In the genomic region with DNA sequence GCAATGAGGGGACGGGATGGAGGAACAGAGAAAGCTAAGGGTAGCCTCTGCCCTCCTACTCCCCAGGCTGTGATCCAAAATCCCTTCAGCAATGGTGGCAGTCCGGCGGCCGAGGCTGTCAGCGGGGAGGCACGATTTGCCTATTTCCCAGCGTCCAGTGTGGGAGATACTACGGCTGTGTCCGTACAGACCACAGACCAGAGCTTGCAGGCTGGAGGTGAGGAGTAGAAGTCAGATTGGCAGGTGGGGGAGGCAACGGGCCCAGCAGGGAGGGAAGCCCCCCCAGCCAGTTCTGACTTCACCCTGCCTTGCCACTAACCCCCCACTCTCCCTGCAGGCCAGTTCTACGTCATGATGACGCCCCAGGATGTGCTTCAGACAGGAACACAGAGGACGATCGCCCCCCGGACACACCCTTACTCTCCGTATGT, we compare ENCODE assay signal across 13 cellular contexts. TPM values are rescaled to one million over a fixed set of nuclear protein-coding genes. Genes with fewer than 3 reads are reported as not detected.
DNase-seq lines count a peak whose midpoint lies in the region; ATAC-seq, FAIRE-seq and TF ChIP-seq lines count a peak whose summit lies in the region.
"Had no signal": no experiment of that assay in that cellular context is flagged by ENCODE, and none has a peak within 500 bp of the region (broad histone marks: within the 10 kb centered on the region; RNA-seq: fewer than 3 reads in every experiment).

No MANE protein-coding gene starts in this region.

- intact Hi-C loops in MCF 10A (cut with micrococcal nuclease) (no loop called here), mammary epithelial cell (cut with micrococcal nuclease) (no loop called here), HepG2 (cut with micrococcal nuclease; ENCODE audit: unreplicated experiment) (no loop called here), thyroid gland (cut with DNase I) (loop anchor here (10.0 kb wide), 1 partner anchor 334 kb away; no protein-coding TSS in a partner anchor)

- in situ Hi-C loops in mammary epithelial cell (cut with MboI; ENCODE audit: low sequenced_read_pairs in 2 of 2), result no loop called here
- in situ Hi-C loops in HepG2 (cut with HindIII; ENCODE audit: extremely low pct_ligation_motif_present, low pct_unique_long_range_greater_than_20kb), result no loop called here

- peak overlapping the region; percentile 83 for H3K4me3 Mint-ChIP-seq in MCF 10A (ENCODE audit: unreplicated experiment)
- peak overlapping the region; percentile 64 for H3K4me3 Mint-ChIP-seq in activated CD8-positive, alpha-beta T cell treated with anti-CD3 and anti-CD28 coated beads, Interleukin-2, amount 10 ng/mL, durations not matched to agents 7 days and 5 days

- H3K36me3 Mint-ChIP-seq in MCF 10A (ENCODE audit: insufficient read depth, unreplicated experiment), result peaks cover 74% of the 10 kb centered on the region
- H3K36me3 Mint-ChIP-seq in activated CD8-positive, alpha-beta T cell treated with anti-CD3 and anti-CD28 coated beads, Interleukin-2, amount 10 ng/mL, durations not matched to agents 7 days and 5 days (ENCODE audit: low read depth), result peaks cover 51% of the 10 kb centered on the region

- no peak for TF ChIP-seq EP300 in HepG2 (IDR thresholded peaks at IDR 0.05; ENCODE audit: low read depth in 2 of 2, low read length in 2 of 2)
- TF ChIP-seq EP300 in HepG2 (CRISPR knock-in tag; IDR thresholded peaks at IDR 0.05; ENCODE audit: borderline replicate concordance), result no peak

- H3K9me3 ChIP-seq in mammary epithelial cell (replicated peaks; ENCODE audit: insufficient read depth, low read length) (no peaks in the 10 kb centered on the region), HepG2 (ENCODE audit: low read length) (no peaks in the 10 kb centered on the region), thyroid gland (no peaks in the 10 kb centered on the region), MM.1S (replicated peaks; ENCODE audit: insufficient read depth, low read length) (no peaks in the 10 kb centered on the region)

- H3K9ac ChIP-seq in mammary epithelial cell (ENCODE audit: insufficient read depth, low read length) (no peak overlapping the region), HepG2 (ENCODE audit: insufficient read depth, low read depth, low read length) (peak overlapping the region; percentile 55), MM.1S (ENCODE audit: low read length) (no peak overlapping the region)

- no peak for TF ChIP-seq RAD21 in HepG2 (CRISPR knock-in tag; IDR thresholded peaks at IDR 0.05)

- H3K27me3 Mint-ChIP-seq in MCF 10A (ENCODE audit: insufficient read depth, unreplicated experiment), result no peaks in the 10 kb centered on the region
- H3K27me3 Mint-ChIP-seq in activated CD8-positive, alpha-beta T cell treated with anti-CD3 and anti-CD28 coated beads, Interleukin-2, amount 10 ng/mL, durations not matched to agents 7 days and 5 days (ENCODE audit: low read depth), result no peaks in the 10 kb centered on the region

- ATAC-seq in activated CD8-positive, alpha-beta T cell treated with anti-CD3 and anti-CD28 coated beads, Interleukin-2, amount 10 ng/mL, durations not matched to agents 7 days and 5 days, result no peak
- ATAC-seq in HepG2 (no peak), GM19397 (IDR thresholded peaks at IDR 0.05; ENCODE audit: unreplicated experiment) (no peak)

- H3K79me2 ChIP-seq in mammary epithelial cell (ENCODE audit: insufficient read depth, low read length) (peaks cover 32% of the 10 kb centered on the region), HepG2 (ENCODE audit: insufficient read depth, low read length) (peaks cover 18% of the 10 kb centered on the region), MM.1S (ENCODE audit: low read length) (peaks cover 33% of the 10 kb centered on the region)

- dilution Hi-C loops in mammary epithelial cell (cut with HindIII; ENCODE audit: low sequenced_read_pairs), result no loop called here

- no peak for DNase-seq in MCF 10A (ENCODE audit: unreplicated experiment)
- DNase-seq in mammary epithelial cell, result no peak
- no peak for DNase-seq in activated CD8-positive, alpha-beta T cell treated with anti-CD3 and anti-CD28 coated beads, Interleukin-2, amount 10 ng/mL, durations not matched to agents 7 days and 5 days
- DNase-seq in HepG2 (ENCODE audit: low spot score), result no peak
- no peak for DNase-seq in thyroid gland
- no peak for DNase-seq in LoVo (ENCODE audit: low spot score)
- DNase-seq in MM.1S, result no peak
- DNase-seq: Kasumi-1, NCI-H69, T1000 had no signal

- no peak for FAIRE-seq in HepG2 (lab: Jason Lieb, UNC)

- H3K4me1 ChIP-seq in mammary epithelial cell (ENCODE audit: insufficient read depth, low read length) (peaks cover 30% of the 10 kb centered on the region), HepG2 (ENCODE audit: insufficient read depth, low read length) (peaks cover 20% of the 10 kb centered on the region), thyroid gland (peaks cover 14 to 26% of the 10 kb centered on the region in 2 donors), MM.1S (ENCODE audit: low read length) (no peaks in the 10 kb centered on the region)

- TSS peak; percentile 10 for BruUV-seq in MCF 10A (replicated peaks; lab: Mats Ljungman, UMichigan)
- BruUV-seq in mammary epithelial cell (replicated peaks; lab: Mats Ljungman, UMichigan), result no TSS peak
- no TSS peak for BruUV-seq in HepG2 (replicated peaks; lab: Mats Ljungman, UMichigan)

- no peaks in the 10 kb centered on the region for H3K9me2 ChIP-seq in MM.1S (replicated peaks; ENCODE audit: insufficient read depth, low read length)

- H3K4me3 ChIP-seq in mammary epithelial cell (replicated peaks in 1 of 3; ENCODE audit: insufficient read depth in 1 of 3, low read depth in 2 of 3, low read length in 3 of 3), result peak overlapping the region in 1 of 3 experiments; percentile 72
- peak overlapping the region in 1 of 3 experiments; percentile 72; a peak in 1 of 6 replicates for H3K4me3 ChIP-seq in HepG2 (replicated peaks in 1 of 3; ENCODE audit: insufficient read depth in 1 of 3, low read depth in 2 of 3, low read length in 3 of 3)
- H3K4me3 ChIP-seq in thyroid gland (replicated peaks in 1 of 3), result no peak overlapping the region
- no peak overlapping the region for H3K4me3 ChIP-seq in MM.1S (ENCODE audit: low read length)

- WGBS in mammary epithelial cell (ENCODE audit: low coverage, missing lambda C conversion rate), result 66% methylated on average over 15 of the region's 16 CpGs
- whole genome bisulfite sequencing in HepG2 (ENCODE audit: low lambda C conversion rate), result over 99% methylated on average over 16 of the region's 16 CpGs
- WGBS in thyroid gland, 2 donors, result 85 to 90% methylated on average over 16 of the region's 16 CpGs

- H3K27ac Mint-ChIP-seq in MCF 10A (ENCODE audit: low read depth, unreplicated experiment), result no peak overlapping the region
- no peak overlapping the region for H3K27ac Mint-ChIP-seq in activated CD8-positive, alpha-beta T cell treated with anti-CD3 and anti-CD28 coated beads, Interleukin-2, amount 10 ng/mL, durations not matched to agents 7 days and 5 days

- H3K9me3 Mint-ChIP-seq in MCF 10A (ENCODE audit: unreplicated experiment), result no peaks in the 10 kb centered on the region
- no peaks in the 10 kb centered on the region for H3K9me3 Mint-ChIP-seq in activated CD8-positive, alpha-beta T cell treated with anti-CD3 and anti-CD28 coated beads, Interleukin-2, amount 10 ng/mL, durations not matched to agents 7 days and 5 days (ENCODE audit: insufficient read depth)

- TF ChIP-seq CTCF in MCF 10A (IDR thresholded peaks at IDR 0.05; ENCODE audit: unreplicated experiment) (no peak), mammary epithelial cell (conservative IDR thresholded peaks at IDR 0.05 in 1 of 2, IDR thresholded peaks at IDR 0.05 in 1 of 2; ENCODE audit: extremely low read depth in 1 of 2, insufficient read depth in 1 of 2, low read depth in 1 of 2, low read length in 2 of 2) (no peak), HepG2 (CRISPR knock-in tag; IDR thresholded peaks at IDR 0.05) (no peak), thyroid gland (IDR thresholded peaks at IDR 0.05) (no peak), MM.1S (IDR thresholded peaks at IDR 0.05; ENCODE audit: low read length) (no peak)

- H3K27me3 ChIP-seq in mammary epithelial cell (ENCODE audit: insufficient read depth, low read length) (no peaks in the 10 kb centered on the region), HepG2 (ENCODE audit: control insufficient read depth in 1 of 2, insufficient read depth in 2 of 2, low read length in 2 of 2) (no peaks in the 10 kb centered on the region), thyroid gland (no peaks in the 10 kb centered on the region), MM.1S (replicated peaks; ENCODE audit: insufficient read depth, low read length) (no peaks in the 10 kb centered on the region)

- POLR2A ChIA-PET in MCF 10A (lab: Yijun Ruan, JAX), result no interaction called here
- POLR2A ChIA-PET in activated CD8-positive, alpha-beta T cell treated with anti-CD3 and anti-CD28 coated beads, Interleukin-2, amount 10 ng/mL, durations not matched to agents 7 days and 5 days (lab: Charles Lee), result interaction anchor here (0.7 kb wide), 1 partner anchor 903 kb away, joined by 3 read pairs; no protein-coding TSS in a partner anchor
- POLR2A ChIA-PET in HepG2 (lab: Yijun Ruan, JAX), result interaction anchor here (2.1 kb wide), 2 partner anchors 9 to 36 kb away, joined by 7 to 10 read pairs; no protein-coding TSS in a partner anchor

- peaks cover 12% of the 10 kb centered on the region for H3K4me1 Mint-ChIP-seq in MCF 10A (ENCODE audit: insufficient read depth, unreplicated experiment)
- peaks cover 25% of the 10 kb centered on the region for H3K4me1 Mint-ChIP-seq in activated CD8-positive, alpha-beta T cell treated with anti-CD3 and anti-CD28 coated beads, Interleukin-2, amount 10 ng/mL, durations not matched to agents 7 days and 5 days (ENCODE audit: low read depth)

- H4K20me1 ChIP-seq in mammary epithelial cell (ENCODE audit: insufficient read depth, low read length), result no peaks in the 10 kb centered on the region
- H4K20me1 ChIP-seq in HepG2 (ENCODE audit: insufficient read depth, low read length), result no peaks in the 10 kb centered on the region
- no peaks in the 10 kb centered on the region for H4K20me1 ChIP-seq in MM.1S (ENCODE audit: insufficient read depth, low read length)

- H3K36me3 ChIP-seq in mammary epithelial cell (ENCODE audit: insufficient read depth, low read length), result peaks cover 9% of the 10 kb centered on the region
- peaks cover 25 to 43% of the 10 kb centered on the region in 2 experiments for H3K36me3 ChIP-seq in HepG2 (replicated peaks in 1 of 2; ENCODE audit: control insufficient read depth in 1 of 2, insufficient read depth in 2 of 2, low read length in 2 of 2)
- peaks cover 20 to 33% of the 10 kb centered on the region in 2 donors for H3K36me3 ChIP-seq in thyroid gland
- 0 out of 2 replicates have a peak, but pooled peaks cover 2% of the 10 kb centered on the region for H3K36me3 ChIP-seq in MM.1S (replicated peaks; ENCODE audit: insufficient read depth, low read length)

- CTCF ChIA-PET in MCF 10A (lab: Yijun Ruan, JAX) (interaction anchor here (0.6 to 1.2 kb wide), 6 partner anchors 14 to 373 kb away, joined by 3 to 4 read pairs (median 3); no protein-coding TSS in a partner anchor), mammary epithelial cell (lab: Charles Lee; ENCODE audit: low non-redundant PET) (no interaction called here), HepG2 (lab: Yijun Ruan, JAX; ENCODE audit: low intra/inter-chr PET ratio, low total read pairs) (interaction anchor here (1.6 kb wide), 1 partner anchor 83 kb away, joined by 9 read pairs; no protein-coding TSS in a partner anchor)
- CTCF ChIA-PET in activated CD8-positive, alpha-beta T cell treated with anti-CD3 and anti-CD28 coated beads, Interleukin-2, amount 10 ng/mL, durations not matched to agents 7 days and 5 days (lab: Charles Lee), result interaction anchor here (1.7 kb wide), 1 partner anchor 135 kb away, joined by 3 read pairs; no protein-coding TSS in a partner anchor

- 0 out of 2 replicates have a peak, but pooled peaks cover 1% of the 10 kb centered on the region for H3F3A ChIP-seq in MM.1S (ENCODE audit: insufficient read depth, low read length)

- TF ChIP-seq POLR2A in HepG2 (IDR thresholded peaks at IDR 0.05; ENCODE audit: insufficient read depth in 1 of 2, low read depth in 2 of 2, low read length in 2 of 2) (no peak), thyroid gland (IDR thresholded peaks at IDR 0.05) (no peak)

- no peak overlapping the region for H3K27ac ChIP-seq in mammary epithelial cell (ENCODE audit: insufficient read depth, low read depth, low read length)
- no peak overlapping the region for H3K27ac ChIP-seq in HepG2 (ENCODE audit: extremely low read length, insufficient read depth, low read length)
- peak overlapping the region in 2 of 3 donors; percentile 87 to 91 for H3K27ac ChIP-seq in thyroid gland
- no peak overlapping the region for H3K27ac ChIP-seq in MM.1S (ENCODE audit: low read length)

- H3K4me2 ChIP-seq in mammary epithelial cell (ENCODE audit: insufficient read depth, low read depth, low read length) (no peak overlapping the region), HepG2 (ENCODE audit: low read depth, low read length) (peak overlapping the region; percentile 68), MM.1S (ENCODE audit: low read depth, low read length) (no peak overlapping the region)

- H2AFZ ChIP-seq in mammary epithelial cell (ENCODE audit: low read depth, low read length), result no peak overlapping the region
- no peak overlapping the region for H2AFZ ChIP-seq in HepG2 (ENCODE audit: low read length)
- H2AFZ ChIP-seq in MM.1S (ENCODE audit: low read length), result no peak overlapping the region

RNA-seq across cellular contexts. Expression of a gene that starts 1.6 kb away (rescaled TPM):
- total RNA-seq in MCF 10A (2022), result 81.6 and 95.7 TPM in 2 replicates
- 10 to 100 TPM; 65.7 to 82.1 TPM for total RNA-seq in mammary epithelial cell
- 73.9 TPM for polyA plus RNA-seq in mammary epithelial cell
- 54.0 TPM for polyA minus RNA-seq in mammary epithelial cell
- 100 to 1,000 TPM; 125 to 138 TPM for total RNA-seq in activated CD8-positive, alpha-beta T cell treated with anti-CD3 and anti-CD28 coated beads, Interleukin-2, amount 10 ng/mL, durations not matched to agents 7 days and 5 days
- total RNA-seq in HepG2 (2016; rRNA removed; fragmentation: Illumina TruSeq; extraction: Trizol), result 44.8 and 54.9 TPM in 2 replicates
- total RNA-seq in HepG2 (2016; cell fraction: cytosol; rRNA removed; fragmentation: Illumina TruSeq; extraction: Trizol; ENCODE audit: low read depth), result 85.6 and 90.7 TPM in 2 replicates
- total RNA-seq in HepG2 (2016; cell fraction: insoluble cytoplasmic fraction; rRNA removed; fragmentation: Illumina TruSeq; extraction: Trizol), result 38.6 and 58.5 TPM in 2 replicates
- 116 and 121 TPM in 2 replicates for total RNA-seq in HepG2 (2016; cell fraction: membrane; rRNA removed; fragmentation: Illumina TruSeq; extraction: Trizol)
- total RNA-seq in HepG2 (2016; cell fraction: nucleus; rRNA removed; fragmentation: Illumina TruSeq; extraction: Trizol), result 31.0 and 31.5 TPM in 2 replicates
- 94.9 and 106 TPM in 2 replicates for polyA plus RNA-seq in HepG2 (2011; rRNA removed)
- 72.5 and 101 TPM in 2 replicates for polyA plus RNA-seq in HepG2 (2011; cell fraction: cytosol; rRNA removed)
- polyA plus RNA-seq in HepG2 (2011; cell fraction: nucleus; rRNA removed), result 179 and 216 TPM in 2 replicates
- polyA plus RNA-seq in HepG2 (2012), result 59.3 and 80.8 TPM in 2 replicates
- polyA plus RNA-seq in HepG2 (2016; cell fraction: cytosol; fragmentation: Illumina TruSeq; extraction: Trizol; ENCODE audit: low read depth), result 180 and 204 TPM in 2 replicates
- 76.3 and 81.0 TPM in 2 replicates for polyA plus RNA-seq in HepG2 (2016; cell fraction: insoluble cytoplasmic fraction; fragmentation: Illumina TruSeq; extraction: Trizol; ENCODE audit: low read depth)
- polyA plus RNA-seq in HepG2 (2016; cell fraction: membrane; fragmentation: Illumina TruSeq; extraction: Trizol; ENCODE audit: low read depth), result 201 and 210 TPM in 2 replicates
- 122 and 131 TPM in 2 replicates for polyA plus RNA-seq in HepG2 (2016; cell fraction: nucleus; fragmentation: Illumina TruSeq; extraction: Trizol; ENCODE audit: insufficient read depth, low read depth)
- polyA minus RNA-seq in HepG2 (2011; rRNA and poly(A)+ RNA removed; ENCODE audit: low replicate concordance), result 64.5 and 74.9 TPM in 2 replicates
- polyA minus RNA-seq in HepG2 (2011; cell fraction: cytosol; rRNA and poly(A)+ RNA removed), result 28.8 and 32.4 TPM in 2 replicates
- polyA minus RNA-seq in HepG2 (2011; cell fraction: nucleus; rRNA and poly(A)+ RNA removed), result 29.3 and 33.5 TPM in 2 replicates
- 100 to 1,000 TPM in 3 of 4 donors, 10 to 100 TPM in 1; 98.9 to 133 (median 126) TPM for total RNA-seq in thyroid gland

RNA-seq across cellular contexts. Expression of a gene that starts 11.9 kb away (rescaled TPM):
- not detected in 2 replicates for total RNA-seq in MCF 10A (2022)
- under 1 TPM in 1 of 2 donors, not detected in 1; 0.54 TPM for total RNA-seq in mammary epithelial cell
- polyA plus RNA-seq in mammary epithelial cell, result not detected
- not detected for polyA minus RNA-seq in mammary epithelial cell
- total RNA-seq in activated CD8-positive, alpha-beta T cell treated with anti-CD3 and anti-CD28 coated beads, Interleukin-2, amount 10 ng/mL, durations not matched to agents 7 days and 5 days, result under 1 TPM; 0.50 to 0.63 TPM
- 25.7 and 47.6 TPM in 2 replicates for total RNA-seq in HepG2 (2016; rRNA removed; fragmentation: Illumina TruSeq; extraction: Trizol)
- 25.4 and 32.6 TPM in 2 replicates for total RNA-seq in HepG2 (2016; cell fraction: cytosol; rRNA removed; fragmentation: Illumina TruSeq; extraction: Trizol; ENCODE audit: low read depth)
- 29.6 and 46.4 TPM in 2 replicates for total RNA-seq in HepG2 (2016; cell fraction: insoluble cytoplasmic fraction; rRNA removed; fragmentation: Illumina TruSeq; extraction: Trizol)
- total RNA-seq in HepG2 (2016; cell fraction: membrane; rRNA removed; fragmentation: Illumina TruSeq; extraction: Trizol), result 20.2 and 24.3 TPM in 2 replicates
- 34.1 and 40.9 TPM in 2 replicates for total RNA-seq in HepG2 (2016; cell fraction: nucleus; rRNA removed; fragmentation: Illumina TruSeq; extraction: Trizol)
- 36.1 and 73.0 TPM in 2 replicates for polyA plus RNA-seq in HepG2 (2011; rRNA removed)
- 15.0 and 69.5 TPM in 2 replicates for polyA plus RNA-seq in HepG2 (2011; cell fraction: cytosol; rRNA removed)
- polyA plus RNA-seq in HepG2 (2011; cell fraction: nucleus; rRNA removed), result 13.2 and 42.5 TPM in 2 replicates
- polyA plus RNA-seq in HepG2 (2012), result 6.0 and 30.6 TPM in 2 replicates
- 29.7 and 32.2 TPM in 2 replicates for polyA plus RNA-seq in HepG2 (2016; cell fraction: cytosol; fragmentation: Illumina TruSeq; extraction: Trizol; ENCODE audit: low read depth)
- 44.0 and 52.6 TPM in 2 replicates for polyA plus RNA-seq in HepG2 (2016; cell fraction: insoluble cytoplasmic fraction; fragmentation: Illumina TruSeq; extraction: Trizol; ENCODE audit: low read depth)
- 28.8 and 30.2 TPM in 2 replicates for polyA plus RNA-seq in HepG2 (2016; cell fraction: membrane; fragmentation: Illumina TruSeq; extraction: Trizol; ENCODE audit: low read depth)
- 111 and 114 TPM in 2 replicates for polyA plus RNA-seq in HepG2 (2016; cell fraction: nucleus; fragmentation: Illumina TruSeq; extraction: Trizol; ENCODE audit: insufficient read depth, low read depth)
- 150 TPM in 1 of 2 replicates, not detected in the other for polyA minus RNA-seq in HepG2 (2011; rRNA and poly(A)+ RNA removed; ENCODE audit: low replicate concordance)
- polyA minus RNA-seq in HepG2 (2011; cell fraction: cytosol; rRNA and poly(A)+ RNA removed), result 10.9 and 30.2 TPM in 2 replicates
- polyA minus RNA-seq in HepG2 (2011; cell fraction: nucleus; rRNA and poly(A)+ RNA removed), result 9.2 and 18.0 TPM in 2 replicates
- not detected for total RNA-seq in thyroid gland
- total RNA-seq: esophagus mucosa had no signal

RNA-seq across cellular contexts. Expression of a gene that starts 21.6 kb away (rescaled TPM):
- total RNA-seq in MCF 10A (2022), result not detected in 2 replicates
- total RNA-seq in mammary epithelial cell, result not detected
- polyA plus RNA-seq in mammary epithelial cell, result not detected
- not detected for polyA minus RNA-seq in mammary epithelial cell
- under 1 TPM in 1 of 2 experiments, not detected in 1; 0.26 TPM for total RNA-seq in activated CD8-positive, alpha-beta T cell treated with anti-CD3 and anti-CD28 coated beads, Interleukin-2, amount 10 ng/mL, durations not matched to agents 7 days and 5 days
- 0.80 and 1.3 TPM in 2 replicates for total RNA-seq in HepG2 (2016; rRNA removed; fragmentation: Illumina TruSeq; extraction: Trizol)
- total RNA-seq in HepG2 (2016; cell fraction: cytosol; rRNA removed; fragmentation: Illumina TruSeq; extraction: Trizol; ENCODE audit: low read depth), result 0.26 and 0.71 TPM in 2 replicates
- 0.56 and 0.87 TPM in 2 replicates for total RNA-seq in HepG2 (2016; cell fraction: insoluble cytoplasmic fraction; rRNA removed; fragmentation: Illumina TruSeq; extraction: Trizol)
- 0.59 and 1.5 TPM in 2 replicates for total RNA-seq in HepG2 (2016; cell fraction: membrane; rRNA removed; fragmentation: Illumina TruSeq; extraction: Trizol)
- total RNA-seq in HepG2 (2016; cell fraction: nucleus; rRNA removed; fragmentation: Illumina TruSeq; extraction: Trizol), result 1.6 and 2.6 TPM in 2 replicates
- polyA plus RNA-seq in HepG2 (2011; rRNA removed), result 0.17 and 0.20 TPM in 2 replicates
- 0.13 and 0.27 TPM in 2 replicates for polyA plus RNA-seq in HepG2 (2011; cell fraction: cytosol; rRNA removed)
- 0.40 and 0.93 TPM in 2 replicates for polyA plus RNA-seq in HepG2 (2011; cell fraction: nucleus; rRNA removed)
- not detected in 2 replicates for polyA plus RNA-seq in HepG2 (2012)
- polyA plus RNA-seq in HepG2 (2016; cell fraction: cytosol; fragmentation: Illumina TruSeq; extraction: Trizol; ENCODE audit: low read depth), result 0.70 TPM in 2 replicates
- polyA plus RNA-seq in HepG2 (2016; cell fraction: insoluble cytoplasmic fraction; fragmentation: Illumina TruSeq; extraction: Trizol; ENCODE audit: low read depth), result 0.38 and 1.3 TPM in 2 replicates
- polyA plus RNA-seq in HepG2 (2016; cell fraction: membrane; fragmentation: Illumina TruSeq; extraction: Trizol; ENCODE audit: low read depth), result 0.24 and 0.97 TPM in 2 replicates
- polyA plus RNA-seq in HepG2 (2016; cell fraction: nucleus; fragmentation: Illumina TruSeq; extraction: Trizol; ENCODE audit: insufficient read depth, low read depth), result 0.82 and 1.5 TPM in 2 replicates
- polyA minus RNA-seq in HepG2 (2011; rRNA and poly(A)+ RNA removed; ENCODE audit: low replicate concordance), result not detected in 2 replicates
- not detected in 2 replicates for polyA minus RNA-seq in HepG2 (2011; cell fraction: cytosol; rRNA and poly(A)+ RNA removed)
- 0.64 and 0.75 TPM in 2 replicates for polyA minus RNA-seq in HepG2 (2011; cell fraction: nucleus; rRNA and poly(A)+ RNA removed)
- 10 to 100 TPM in 1 of 4 donors, 1 to 10 TPM in 2, not detected in 1; 1.7 to 19.2 (median 2.7) TPM for total RNA-seq in thyroid gland
- total RNA-seq: esophagus mucosa, pulmonary artery endothelial cell had no signal

RNA-seq across cellular contexts. Expression of a gene that starts 21.6 kb away (rescaled TPM):
- total RNA-seq in MCF 10A (2022), result 60.6 and 64.1 TPM in 2 replicates
- 100 to 1,000 TPM in 1 of 2 donors, 10 to 100 TPM in 1; 91.5 to 166 TPM for total RNA-seq in mammary epithelial cell
- 133 TPM for polyA plus RNA-seq in mammary epithelial cell
- polyA minus RNA-seq in mammary epithelial cell, result 97.9 TPM
- total RNA-seq in activated CD8-positive, alpha-beta T cell treated with anti-CD3 and anti-CD28 coated beads, Interleukin-2, amount 10 ng/mL, durations not matched to agents 7 days and 5 days, result 10 to 100 TPM; 25.5 to 25.9 TPM
- 14.2 and 29.2 TPM in 2 replicates for total RNA-seq in HepG2 (2016; rRNA removed; fragmentation: Illumina TruSeq; extraction: Trizol)
- total RNA-seq in HepG2 (2016; cell fraction: cytosol; rRNA removed; fragmentation: Illumina TruSeq; extraction: Trizol; ENCODE audit: low read depth), result 8.7 and 9.3 TPM in 2 replicates
- 15.3 and 31.4 TPM in 2 replicates for total RNA-seq in HepG2 (2016; cell fraction: insoluble cytoplasmic fraction; rRNA removed; fragmentation: Illumina TruSeq; extraction: Trizol)
- total RNA-seq in HepG2 (2016; cell fraction: membrane; rRNA removed; fragmentation: Illumina TruSeq; extraction: Trizol), result 15.2 and 21.9 TPM in 2 replicates
- 43.9 and 48.2 TPM in 2 replicates for total RNA-seq in HepG2 (2016; cell fraction: nucleus; rRNA removed; fragmentation: Illumina TruSeq; extraction: Trizol)
- 79.2 and 111 TPM in 2 replicates for polyA plus RNA-seq in HepG2 (2011; rRNA removed)
- 44.4 and 71.0 TPM in 2 replicates for polyA plus RNA-seq in HepG2 (2011; cell fraction: cytosol; rRNA removed)
- 93.8 and 94.9 TPM in 2 replicates for polyA plus RNA-seq in HepG2 (2011; cell fraction: nucleus; rRNA removed)
- 67.7 and 97.6 TPM in 2 replicates for polyA plus RNA-seq in HepG2 (2012)
- 15.7 and 17.3 TPM in 2 replicates for polyA plus RNA-seq in HepG2 (2016; cell fraction: cytosol; fragmentation: Illumina TruSeq; extraction: Trizol; ENCODE audit: low read depth)
- polyA plus RNA-seq in HepG2 (2016; cell fraction: insoluble cytoplasmic fraction; fragmentation: Illumina TruSeq; extraction: Trizol; ENCODE audit: low read depth), result 25.8 and 27.8 TPM in 2 replicates
- polyA plus RNA-seq in HepG2 (2016; cell fraction: membrane; fragmentation: Illumina TruSeq; extraction: Trizol; ENCODE audit: low read depth), result 21.9 and 23.9 TPM in 2 replicates
- 110 and 128 TPM in 2 replicates for polyA plus RNA-seq in HepG2 (2016; cell fraction: nucleus; fragmentation: Illumina TruSeq; extraction: Trizol; ENCODE audit: insufficient read depth, low read depth)
- 87.8 and 296 TPM in 2 replicates for polyA minus RNA-seq in HepG2 (2011; rRNA and poly(A)+ RNA removed; ENCODE audit: low replicate concordance)
- polyA minus RNA-seq in HepG2 (2011; cell fraction: cytosol; rRNA and poly(A)+ RNA removed), result 103 and 111 TPM in 2 replicates
- 64.0 and 64.9 TPM in 2 replicates for polyA minus RNA-seq in HepG2 (2011; cell fraction: nucleus; rRNA and poly(A)+ RNA removed)
- 10 to 100 TPM; 36.5 to 85.3 (median 61.8) TPM for total RNA-seq in thyroid gland

RNA-seq across cellular contexts. Expression of a gene that starts 41.9 kb away (rescaled TPM):
- total RNA-seq in MCF 10A (2022), result not detected in 2 replicates
- not detected for total RNA-seq in mammary epithelial cell
- polyA plus RNA-seq in mammary epithelial cell, result not detected
- polyA minus RNA-seq in mammary epithelial cell, result not detected
- not detected for total RNA-seq in activated CD8-positive, alpha-beta T cell treated with anti-CD3 and anti-CD28 coated beads, Interleukin-2, amount 10 ng/mL, durations not matched to agents 7 days and 5 days
- not detected in 2 replicates for total RNA-seq in HepG2 (2016; rRNA removed; fragmentation: Illumina TruSeq; extraction: Trizol)
- not detected in 2 replicates for total RNA-seq in HepG2 (2016; cell fraction: cytosol; rRNA removed; fragmentation: Illumina TruSeq; extraction: Trizol; ENCODE audit: low read depth)
- not detected in 2 replicates for total RNA-seq in HepG2 (2016; cell fraction: insoluble cytoplasmic fraction; rRNA removed; fragmentation: Illumina TruSeq; extraction: Trizol)
- total RNA-seq in HepG2 (2016; cell fraction: membrane; rRNA removed; fragmentation: Illumina TruSeq; extraction: Trizol), result not detected in 2 replicates
- not detected in 2 replicates for total RNA-seq in HepG2 (2016; cell fraction: nucleus; rRNA removed; fragmentation: Illumina TruSeq; extraction: Trizol)
- polyA plus RNA-seq in HepG2 (2011; rRNA removed), result not detected in 2 replicates
- polyA plus RNA-seq in HepG2 (2011; cell fraction: cytosol; rRNA removed), result not detected in 2 replicates
- not detected in 2 replicates for polyA plus RNA-seq in HepG2 (2011; cell fraction: nucleus; rRNA removed)
- not detected in 2 replicates for polyA plus RNA-seq in HepG2 (2012)
- not detected in 2 replicates for polyA plus RNA-seq in HepG2 (2016; cell fraction: cytosol; fragmentation: Illumina TruSeq; extraction: Trizol; ENCODE audit: low read depth)
- polyA plus RNA-seq in HepG2 (2016; cell fraction: insoluble cytoplasmic fraction; fragmentation: Illumina TruSeq; extraction: Trizol; ENCODE audit: low read depth), result not detected in 2 replicates
- polyA plus RNA-seq in HepG2 (2016; cell fraction: membrane; fragmentation: Illumina TruSeq; extraction: Trizol; ENCODE audit: low read depth), result not detected in 2 replicates
- polyA plus RNA-seq in HepG2 (2016; cell fraction: nucleus; fragmentation: Illumina TruSeq; extraction: Trizol; ENCODE audit: insufficient read depth, low read depth), result not detected in 2 replicates
- not detected in 2 replicates for polyA minus RNA-seq in HepG2 (2011; rRNA and poly(A)+ RNA removed; ENCODE audit: low replicate concordance)
- polyA minus RNA-seq in HepG2 (2011; cell fraction: cytosol; rRNA and poly(A)+ RNA removed), result not detected in 2 replicates
- polyA minus RNA-seq in HepG2 (2011; cell fraction: nucleus; rRNA and poly(A)+ RNA removed), result not detected in 2 replicates
- under 1 TPM in 1 of 4 donors, not detected in 3; 0.67 TPM for total RNA-seq in thyroid gland
- total RNA-seq: esophagus mucosa, pulmonary artery endothelial cell had no signal

Comparison
In these comparisons a context has a peak if more than half of its experiments do, and no peak if none do; other contexts are left out.
1. H3K27ac ChIP-seq: peak in thyroid gland (2 of 3); none in mammary epithelial cell (single experiment), HepG2 (single experiment) and MM.1S (single experiment).
2. RNA of a gene that starts 11.9 kb away (total RNA-seq): 20.2 to 47.6 TPM in HepG2; 0.50 to 0.63 TPM in activated CD8-positive, alpha-beta T cell treated with anti-CD3 and anti-CD28 coated beads, Interleukin-2, amount 10 ng/mL, durations not matched to agents 7 days and 5 days, 0.54 TPM in mammary epithelial cell, not detected in MCF 10A and not detected in thyroid gland; every median in the first group is over 10 times any median in the second.